In the genomic region with DNA sequence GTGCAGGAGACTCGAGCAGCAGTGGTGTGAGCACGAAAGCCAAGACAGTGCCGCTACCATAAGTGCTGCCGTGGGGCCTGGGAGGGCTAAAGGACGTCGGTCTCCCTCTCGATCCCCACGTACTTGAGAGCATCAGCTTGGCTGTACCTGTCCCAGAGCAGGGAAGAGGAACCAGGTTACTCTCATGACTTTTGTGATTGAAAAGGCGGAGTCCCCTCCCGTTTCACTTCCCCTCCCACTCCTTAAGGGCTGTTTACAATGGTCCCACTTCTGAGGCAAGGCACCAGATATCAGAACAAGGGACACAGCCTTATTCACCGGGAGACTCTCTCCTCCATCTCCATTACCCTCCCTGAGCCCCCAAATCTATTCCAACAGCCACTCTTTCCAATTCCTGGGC, we compare ENCODE assay signal across 18 cellular contexts. TPM values are rescaled to one million over a fixed set of nuclear protein-coding genes. Genes with fewer than 3 reads are reported as not detected.
A peak's percentile ranks its signal among the peaks of the same experiment; 100 is the strongest.
DNase-seq lines count a peak whose midpoint lies in the region; ATAC-seq, FAIRE-seq and TF ChIP-seq lines count a peak whose summit lies in the region.
"Had no signal": no experiment of that assay in that cellular context is flagged by ENCODE, and none has a peak within 500 bp of the region (broad histone marks: within the 10 kb centered on the region; RNA-seq: fewer than 3 reads in every experiment).

No MANE protein-coding gene starts in this region.

- no peak for TF ChIP-seq CTCF in GM10248 (IDR thresholded peaks at IDR 0.05; ENCODE audit: control extremely low read depth, extremely low read depth, low read depth, missing control alignments)
- TF ChIP-seq CTCF in activated B cell treated with CpG ODN at 0.5 μM for 24 hours (IDR thresholded peaks at IDR 0.05), result no peak
- TF ChIP-seq CTCF in esophagus muscularis mucosa (IDR thresholded peaks at IDR 0.05), result no peak

- peak; percentile 49 for FAIRE-seq in GM19239 (lab: Jason Lieb, UNC)
- FAIRE-seq: H1 had no signal

- no peaks in the 10 kb centered on the region for H3K27me3 Mint-ChIP-seq in activated B cell treated with CpG ODN at 0.5 μM for 24 hours
- no peaks in the 10 kb centered on the region for H3K27me3 Mint-ChIP-seq in stimulated activated naive B cell treated with anti-CD40 and anti-IgM and Interleukin-4, amounts not matched to agents 10 μg/mL and 1 μg/mL and 100 μg/mL, for 72 hours

- H3K27me3 ChIP-seq in esophagus muscularis mucosa, result no peaks in the 10 kb centered on the region
- H3K27me3 ChIP-seq: BLaER1 treated with 17β-estradiol and CSF1 and Interleukin-3, amounts not matched to agents 10 nM and 100 nM had no signal

- POLR2A ChIA-PET in GM10248 (lab: Yijun Ruan, JAX) (no interaction called here), activated B cell treated with CpG ODN at 0.5 μM for 24 hours (lab: Charles Lee) (interaction anchor here (1.2 to 4.3 kb wide), 4 partner anchors 19 to 666 kb away, joined by 3 to 22 read pairs (median 5); no protein-coding TSS in a partner anchor)

- peaks cover 68% of the 10 kb centered on the region for H3K36me3 Mint-ChIP-seq in activated B cell treated with CpG ODN at 0.5 μM for 24 hours (ENCODE audit: low read depth)
- peaks cover 50 to 70% of the 10 kb centered on the region in 2 donors for H3K36me3 Mint-ChIP-seq in stimulated activated naive B cell treated with anti-CD40 and anti-IgM and Interleukin-4, amounts not matched to agents 10 μg/mL and 1 μg/mL and 100 μg/mL, for 72 hours

- H3K4me3 ChIP-seq in esophagus muscularis mucosa, result no peak overlapping the region
- H3K4me3 ChIP-seq: BLaER1 treated with 17β-estradiol and CSF1 and Interleukin-3, amounts not matched to agents 10 nM and 100 nM had no signal

- intact Hi-C loops in activated B cell treated with CpG ODN at 0.5 μM for 24 hours (cut with micrococcal nuclease), result loop anchor here (1.0 kb wide), 1 partner anchor 23 kb away; no protein-coding TSS in a partner anchor
- intact Hi-C loops in esophagus muscularis mucosa (cut with DNase I), result no loop called here

- peak overlapping the region; percentile 67 for H3K27ac Mint-ChIP-seq in activated B cell treated with CpG ODN at 0.5 μM for 24 hours
- H3K27ac Mint-ChIP-seq in stimulated activated naive B cell treated with anti-CD40 and anti-IgM and Interleukin-4, amounts not matched to agents 10 μg/mL and 1 μg/mL and 100 μg/mL, for 72 hours, result peak overlapping the region; percentile 16

- peaks cover 9 to 14% (median 13%) of the 10 kb centered on the region in 4 donors for H3K4me1 ChIP-seq in esophagus muscularis mucosa
- H3K4me1 ChIP-seq: BLaER1 treated with 17β-estradiol and CSF1 and Interleukin-3, amounts not matched to agents 10 nM and 100 nM had no signal

- no peaks in the 10 kb centered on the region for H3K9me3 ChIP-seq in esophagus muscularis mucosa
- H3K9me3 ChIP-seq: BLaER1 treated with 17β-estradiol and CSF1 and Interleukin-3, amounts not matched to agents 10 nM and 100 nM had no signal

- no peaks in the 10 kb centered on the region for H3K9me3 Mint-ChIP-seq in activated B cell treated with CpG ODN at 0.5 μM for 24 hours
- no peaks in the 10 kb centered on the region for H3K9me3 Mint-ChIP-seq in stimulated activated naive B cell treated with anti-CD40 and anti-IgM and Interleukin-4, amounts not matched to agents 10 μg/mL and 1 μg/mL and 100 μg/mL, for 72 hours
- H3K9me3 Mint-ChIP-seq: CD8-positive, alpha-beta memory T cell had no signal

- TF ChIP-seq POLR2A in esophagus muscularis mucosa (IDR thresholded peaks at IDR 0.05; ENCODE audit: low read depth), result no peak

- 80% methylated on average over 4 of the region's 11 CpGs for WGBS in esophagus muscularis mucosa

- DNase-seq in GM10248 (ENCODE audit: extremely low spot score) (peak; percentile 58), GM19239 (ENCODE audit: insufficient read length, low spot score) (no peak), activated B cell treated with CpG ODN at 0.5 μM for 24 hours (no peak), esophagus muscularis mucosa (ENCODE audit: extremely low spot score) (no peak)
- DNase-seq in stimulated activated naive B cell treated with anti-CD40 and anti-IgM and Interleukin-4, amounts not matched to agents 10 μg/mL and 1 μg/mL and 100 μg/mL, for 72 hours, result no peak
- DNase-seq: CD8-positive, alpha-beta memory T cell; NCI-H1092 treated with DMSO at 0.1 percent for 48 hours; NCI-H146; NCI-H2029 treated with DMSO at 0.1 percent for 48 hours; NCI-H446 treated with DMSO at 0.1 percent for 48 hours; NCI-H748 treated with DMSO at 0.1 percent for 48 hours; PC-3; T-helper 1 cell had no signal

- H3K36me3 ChIP-seq in esophagus muscularis mucosa, result peaks cover 54 to 98% (median 86%) of the 10 kb centered on the region in 4 donors

- peaks cover 54% of the 10 kb centered on the region for H3K4me1 Mint-ChIP-seq in activated B cell treated with CpG ODN at 0.5 μM for 24 hours
- H3K4me1 Mint-ChIP-seq in stimulated activated naive B cell treated with anti-CD40 and anti-IgM and Interleukin-4, amounts not matched to agents 10 μg/mL and 1 μg/mL and 100 μg/mL, for 72 hours, result peaks cover 33 to 60% of the 10 kb centered on the region in 2 donors

- H3K27ac ChIP-seq in esophagus muscularis mucosa (replicated peaks in 1 of 4), result no peak overlapping the region
- H3K27ac ChIP-seq: BLaER1 treated with 17β-estradiol and CSF1 and Interleukin-3, amounts not matched to agents 10 nM and 100 nM had no signal

- ATAC-seq in activated B cell treated with CpG ODN at 0.5 μM for 24 hours (ENCODE audit: low read depth) (peak; percentile 20), HG02759 (IDR thresholded peaks at IDR 0.05; ENCODE audit: unreplicated experiment) (no peak), GM21717 (IDR thresholded peaks at IDR 0.05; ENCODE audit: unreplicated experiment) (no peak)
- ATAC-seq in stimulated activated naive B cell treated with anti-CD40 and anti-IgM and Interleukin-4, amounts not matched to agents 10 μg/mL and 1 μg/mL and 100 μg/mL, for 72 hours (replicated peaks), result peak; percentile 33
- ATAC-seq: PC-3 had no signal

- CTCF ChIA-PET in GM10248 (lab: Yijun Ruan, JAX) (interaction anchor here (1.6 to 2.1 kb wide), 3 partner anchors 61 to 125 kb away, joined by 3 to 7 read pairs (median 6); partner anchors contain the start of gene PSMC3IP), activated B cell treated with CpG ODN at 0.5 μM for 24 hours (lab: Charles Lee) (no interaction called here)

- H3K4me3 Mint-ChIP-seq in activated B cell treated with CpG ODN at 0.5 μM for 24 hours, result peak overlapping the region; percentile 15
- peak overlapping the region; percentile 36 to 40 for H3K4me3 Mint-ChIP-seq in stimulated activated naive B cell treated with anti-CD40 and anti-IgM and Interleukin-4, amounts not matched to agents 10 μg/mL and 1 μg/mL and 100 μg/mL, for 72 hours

- no peak for TF ChIP-seq EP300 in esophagus muscularis mucosa (IDR thresholded peaks at IDR 0.05)

RNA-seq across cellular contexts. Expression of gene CNTNAP1, which starts 20.1 kb away (rescaled TPM):
- 16.4 and 21.3 TPM in 2 replicates for total RNA-seq in activated B cell treated with CpG ODN at 0.5 μM for 24 hours
- total RNA-seq in esophagus muscularis mucosa, result 10 to 100 TPM in 1 of 4 donors, 1 to 10 TPM in 3; 4.7 to 13.2 (median 6.2) TPM

RNA-seq across cellular contexts. Expression of gene CCR10, which starts 20.8 kb away (rescaled TPM):
- total RNA-seq in activated B cell treated with CpG ODN at 0.5 μM for 24 hours, result 1.2 and 1.4 TPM in 2 replicates
- 1 to 10 TPM; 2.9 to 8.4 (median 3.7) TPM for total RNA-seq in esophagus muscularis mucosa
- total RNA-seq: HT-29 had no signal

RNA-seq across cellular contexts. Expression of gene PLEKHH3, which starts 25.7 kb away (rescaled TPM):
- total RNA-seq in activated B cell treated with CpG ODN at 0.5 μM for 24 hours, result 0.80 and 1.4 TPM in 2 replicates
- total RNA-seq in esophagus muscularis mucosa, result 10 to 100 TPM; 20.3 to 41.2 (median 27.3) TPM

RNA-seq across cellular contexts. Expression of gene EZH1, which starts 42.4 kb away (rescaled TPM):
- total RNA-seq in activated B cell treated with CpG ODN at 0.5 μM for 24 hours (74.7 and 81.6 TPM in 2 replicates), esophagus muscularis mucosa (10 to 100 TPM; 40.6 to 68.2 (median 54.6) TPM)

RNA-seq across cellular contexts. Expression of gene TUBG2, which starts 43.4 kb away (rescaled TPM):
- total RNA-seq in activated B cell treated with CpG ODN at 0.5 μM for 24 hours (8.6 and 9.4 TPM in 2 replicates), esophagus muscularis mucosa (10 to 100 TPM; 25.3 to 40.2 (median 38.1) TPM)

Comparison
In these comparisons a context has a peak if more than half of its experiments do, and no peak if none do; other contexts are left out.
1. ATAC-seq: peak in activated B cell treated with CpG ODN at 0.5 μM for 24 hours (single experiment) and stimulated activated naive B cell treated with anti-CD40 and anti-IgM and Interleukin-4, amounts not matched to agents 10 μg/mL and 1 μg/mL and 100 μg/mL, for 72 hours (2 of 2); none in HG02759 (single experiment) and GM21717 (single experiment).